ENCODE assay signal across 27 cellular contexts in genomic region chr4:102506523-102506922, GRCh38. TPM values are rescaled to one million over a fixed set of nuclear protein-coding genes. Genes with fewer than 3 reads are reported as not detected.
DNase-seq lines count a peak whose midpoint lies in the region; ATAC-seq lines count a peak whose summit lies in the region.
"Had no signal": no experiment of that assay in that cellular context is flagged by ENCODE, and none has a peak within 500 bp of the region (broad histone marks: within the 10 kb centered on the region; RNA-seq: fewer than 3 reads in every experiment).

No MANE protein-coding gene starts in this region.

- H3K23ac ChIP-seq in mesenchymal stem cell (ENCODE audit: low read length in 2 of 2): no peak overlapping the region

- no peak overlapping the region for H2AK5ac ChIP-seq in mesenchymal stem cell (ENCODE audit: low read length, severe bottlenecking)

- no peaks in the 10 kb centered on the region for H3K27me3 Mint-ChIP-seq in activated naive CD4-positive, alpha-beta T cell treated with anti-CD3 and anti-CD28 coated beads, Interleukin-2, amount 50 U/mL, for 24 hours
- no peaks in the 10 kb centered on the region for H3K27me3 Mint-ChIP-seq in activated T-helper 17 cell treated with anti-CD3 and anti-CD28 coated beads, Interleukin-2, amount 50 U/mL, for 72 hours
- no peaks in the 10 kb centered on the region for H3K27me3 Mint-ChIP-seq in T-helper 2 cell treated with Interferon-gamma antibody and Interleukin-4, amounts not matched to agents 5 μg/mL and 100 μg/mL, for 36 hours (ENCODE audit: low read depth)
- H3K27me3 Mint-ChIP-seq in activated CD8-positive, alpha-beta memory T cell treated with anti-CD3 and anti-CD28 coated beads, Interleukin-2, amount 10 ng/mL, durations not matched to agents 7 days and 5 days: no peaks in the 10 kb centered on the region
- H3K27me3 Mint-ChIP-seq: activated CD4-positive, alpha-beta memory T cell treated with anti-CD3 and anti-CD28 coated beads for 36 hours; T-helper 17 cell had no signal

- H2BK12ac ChIP-seq in mesenchymal stem cell (ENCODE audit: low read length in 2 of 2): no peak overlapping the region

- no peak overlapping the region for H3K4me2 ChIP-seq in mesenchymal stem cell (ENCODE audit: low read length, poor library complexity, severe bottlenecking)
- H3K4me2 ChIP-seq: PC-9 had no signal

- peak overlapping the region; percentile 47 for H3K9ac ChIP-seq in mesenchymal stem cell (ENCODE audit: low read length)
- H3K9ac ChIP-seq: KMS-11 had no signal

- H3K18ac ChIP-seq in mesenchymal stem cell (ENCODE audit: low read depth in 1 of 2, low read length in 2 of 2): no peak overlapping the region

- H3K4me3 ChIP-seq in mesenchymal stem cell (ENCODE audit: insufficient read depth in 1 of 2, low read depth in 1 of 2, low read length in 2 of 2): no peak overlapping the region
- H3K4me3 ChIP-seq: gastrocnemius medialis, HAP-1, lower lobe of right lung, ovary, PC-9, vagina had no signal

- H3K79me1 ChIP-seq in mesenchymal stem cell (replicated peaks; ENCODE audit: low read length, poor library complexity, severe bottlenecking): peaks cover 10% of the 10 kb centered on the region

- H3K36me3 ChIP-seq in mesenchymal stem cell (ENCODE audit: control insufficient read depth in 1 of 2, insufficient read depth in 2 of 2, low read depth in 1 of 2, low read length in 2 of 2): no peaks in the 10 kb centered on the region
- H3K36me3 ChIP-seq: gastrocnemius medialis, HAP-1, lower lobe of right lung, ovary, vagina had no signal

- peak overlapping the region; percentile 59 for H3K27ac Mint-ChIP-seq in activated naive CD4-positive, alpha-beta T cell treated with anti-CD3 and anti-CD28 coated beads, Interleukin-2, amount 50 U/mL, for 24 hours
- no peak overlapping the region for H3K27ac Mint-ChIP-seq in activated T-helper 17 cell treated with anti-CD3 and anti-CD28 coated beads, Interleukin-2, amount 50 U/mL, for 72 hours
- no peak overlapping the region for H3K27ac Mint-ChIP-seq in T-helper 2 cell treated with Interferon-gamma antibody and Interleukin-4, amounts not matched to agents 5 μg/mL and 100 μg/mL, for 36 hours
- H3K27ac Mint-ChIP-seq in activated CD8-positive, alpha-beta memory T cell treated with anti-CD3 and anti-CD28 coated beads, Interleukin-2, amount 10 ng/mL, durations not matched to agents 7 days and 5 days: no peak overlapping the region
- H3K27ac Mint-ChIP-seq: activated CD4-positive, alpha-beta memory T cell treated with anti-CD3 and anti-CD28 coated beads for 36 hours; nephron; T-helper 17 cell had no signal

- no peak overlapping the region for H3K27ac ChIP-seq in mesenchymal stem cell (ENCODE audit: low read length, poor library complexity, severe bottlenecking)
- H3K27ac ChIP-seq: gastrocnemius medialis, KMS-11, lower lobe of right lung, ovary, PC-9, vagina had no signal

- H3K36me3 Mint-ChIP-seq in activated naive CD4-positive, alpha-beta T cell treated with anti-CD3 and anti-CD28 coated beads, Interleukin-2, amount 50 U/mL, for 24 hours: peaks cover 52% of the 10 kb centered on the region
- peaks cover 86% of the 10 kb centered on the region for H3K36me3 Mint-ChIP-seq in activated T-helper 17 cell treated with anti-CD3 and anti-CD28 coated beads, Interleukin-2, amount 50 U/mL, for 72 hours (ENCODE audit: low read depth)
- H3K36me3 Mint-ChIP-seq in T-helper 2 cell treated with Interferon-gamma antibody and Interleukin-4, amounts not matched to agents 5 μg/mL and 100 μg/mL, for 36 hours (ENCODE audit: low read depth): peaks cover 37% of the 10 kb centered on the region
- peaks cover 47% of the 10 kb centered on the region for H3K36me3 Mint-ChIP-seq in activated CD8-positive, alpha-beta memory T cell treated with anti-CD3 and anti-CD28 coated beads, Interleukin-2, amount 10 ng/mL, durations not matched to agents 7 days and 5 days

- H3K9me3 ChIP-seq in mesenchymal stem cell (ENCODE audit: control insufficient read depth, low read length): no peaks in the 10 kb centered on the region
- H3K9me3 ChIP-seq: gastrocnemius medialis, HAP-1, lower lobe of right lung, ovary, vagina had no signal

- no peak overlapping the region for H2BK120ac ChIP-seq in mesenchymal stem cell (ENCODE audit: low read depth, low read length)

- no peak for ATAC-seq in activated T-helper 17 cell treated with anti-CD3 and anti-CD28 coated beads, Interleukin-2, amount 50 U/mL, for 72 hours (replicated peaks)
- ATAC-seq in activated CD8-positive, alpha-beta memory T cell treated with anti-CD3 and anti-CD28 coated beads, Interleukin-2, amount 10 ng/mL, durations not matched to agents 7 days and 5 days: no peak
- no peak for ATAC-seq in HG03442 (IDR thresholded peaks at IDR 0.05; ENCODE audit: unreplicated experiment)
- ATAC-seq: activated CD4-positive, CD25-positive, alpha-beta regulatory T cell treated with anti-CD3 and anti-CD28 coated beads, Interleukin-2, amount 50 U/mL, for 24 hours; gastrocnemius medialis; lower lobe of right lung; Right ventricle myocardium inferior; SK-N-SH treated with all-trans-retinoic acid at 6 μM for 48 hours; T-helper 17 cell had no signal

- H4K91ac ChIP-seq in mesenchymal stem cell (ENCODE audit: low read length): no peak overlapping the region

- H3K4me1 ChIP-seq in mesenchymal stem cell (ENCODE audit: control insufficient read depth, insufficient read depth, low read depth, low read length): no peaks in the 10 kb centered on the region

- CTCF ChIA-PET in activated CD8-positive, alpha-beta memory T cell treated with anti-CD3 and anti-CD28 coated beads, Interleukin-2, amount 10 ng/mL, durations not matched to agents 7 days and 5 days (lab: Charles Lee): no interaction called here

- H3K9me3 Mint-ChIP-seq in activated naive CD4-positive, alpha-beta T cell treated with anti-CD3 and anti-CD28 coated beads, Interleukin-2, amount 50 U/mL, for 24 hours: no peaks in the 10 kb centered on the region
- H3K9me3 Mint-ChIP-seq in activated T-helper 17 cell treated with anti-CD3 and anti-CD28 coated beads, Interleukin-2, amount 50 U/mL, for 72 hours: no peaks in the 10 kb centered on the region
- no peaks in the 10 kb centered on the region for H3K9me3 Mint-ChIP-seq in T-helper 2 cell treated with Interferon-gamma antibody and Interleukin-4, amounts not matched to agents 5 μg/mL and 100 μg/mL, for 36 hours
- H3K9me3 Mint-ChIP-seq in activated CD8-positive, alpha-beta memory T cell treated with anti-CD3 and anti-CD28 coated beads, Interleukin-2, amount 10 ng/mL, durations not matched to agents 7 days and 5 days (ENCODE audit: low read depth): no peaks in the 10 kb centered on the region
- H3K9me3 Mint-ChIP-seq: activated CD4-positive, alpha-beta memory T cell treated with anti-CD3 and anti-CD28 coated beads for 36 hours; nephron had no signal

- H3K27me3 ChIP-seq in mesenchymal stem cell (ENCODE audit: control insufficient read depth in 1 of 2, insufficient read depth in 1 of 2, low read length in 2 of 2): no peaks in the 10 kb centered on the region
- H3K27me3 ChIP-seq: gastrocnemius medialis, ovary, vagina had no signal

- H3K4ac ChIP-seq in mesenchymal stem cell (ENCODE audit: low read depth in 1 of 2, low read length in 2 of 2): no peak overlapping the region

- no peak overlapping the region for H2BK15ac ChIP-seq in mesenchymal stem cell (ENCODE audit: low read depth, poor library complexity, severe bottlenecking)

- H3K14ac ChIP-seq in mesenchymal stem cell (ENCODE audit: low read length in 2 of 2): no peak overlapping the region

- H3K4me3 Mint-ChIP-seq in activated naive CD4-positive, alpha-beta T cell treated with anti-CD3 and anti-CD28 coated beads, Interleukin-2, amount 50 U/mL, for 24 hours: peak overlapping the region; percentile 80
- peak overlapping the region; percentile 37 for H3K4me3 Mint-ChIP-seq in activated T-helper 17 cell treated with anti-CD3 and anti-CD28 coated beads, Interleukin-2, amount 50 U/mL, for 72 hours
- H3K4me3 Mint-ChIP-seq in T-helper 2 cell treated with Interferon-gamma antibody and Interleukin-4, amounts not matched to agents 5 μg/mL and 100 μg/mL, for 36 hours: no peak overlapping the region
- no peak overlapping the region for H3K4me3 Mint-ChIP-seq in activated CD8-positive, alpha-beta memory T cell treated with anti-CD3 and anti-CD28 coated beads, Interleukin-2, amount 10 ng/mL, durations not matched to agents 7 days and 5 days
- H3K4me3 Mint-ChIP-seq: activated CD4-positive, alpha-beta memory T cell treated with anti-CD3 and anti-CD28 coated beads for 36 hours; nephron had no signal

- no peak overlapping the region for H2AFZ ChIP-seq in mesenchymal stem cell (ENCODE audit: low read depth, low read length)
- H2AFZ ChIP-seq: PC-9 had no signal

- DNase-seq in activated naive CD4-positive, alpha-beta T cell (lab: John Stamatoyannopoulos, UW): no peak
- DNase-seq in mesenchymal stem cell (no peak), NCI-H510A (lab: John Stamatoyannopoulos, UW) (no peak)
- no peak for DNase-seq in T-helper 2 cell treated with Interferon-gamma antibody and Interleukin-4, amounts not matched to agents 5 μg/mL and 100 μg/mL, for 36 hours (ENCODE audit: low spot score)
- no peak for DNase-seq in activated CD8-positive, alpha-beta memory T cell treated with anti-CD3 and anti-CD28 coated beads, Interleukin-2, amount 10 ng/mL, durations not matched to agents 7 days and 5 days
- DNase-seq: activated CD4-positive, alpha-beta memory T cell treated with anti-CD3 and anti-CD28 coated beads for 36 hours; COR-L47; gastrocnemius medialis; lower lobe of right lung; NCI-H1417; NCI-H2029; NCI-H526; NK-92 treated with Interleukin-12 subunit alpha and Interleukin-12 subunit beta, amount 100 ng/mL, for 24 hours; ovary; PC-9; stimulated activated naive CD4-positive, alpha-beta T cell treated with Interleukin-2 at 50 U/mL for 16 hours; T-helper 17 cell had no signal

- H2BK5ac ChIP-seq in mesenchymal stem cell (ENCODE audit: low read depth, low read length, poor library complexity, severe bottlenecking): no peak overlapping the region

- H4K8ac ChIP-seq in mesenchymal stem cell (ENCODE audit: low read length): no peak overlapping the region

- 92% methylated on average over 1 of the region's 1 CpG for WGBS in mesenchymal stem cell

- peaks cover 58% of the 10 kb centered on the region for H3K4me1 Mint-ChIP-seq in activated naive CD4-positive, alpha-beta T cell treated with anti-CD3 and anti-CD28 coated beads, Interleukin-2, amount 50 U/mL, for 24 hours
- peaks cover 53% of the 10 kb centered on the region for H3K4me1 Mint-ChIP-seq in activated T-helper 17 cell treated with anti-CD3 and anti-CD28 coated beads, Interleukin-2, amount 50 U/mL, for 72 hours
- H3K4me1 Mint-ChIP-seq in T-helper 2 cell treated with Interferon-gamma antibody and Interleukin-4, amounts not matched to agents 5 μg/mL and 100 μg/mL, for 36 hours (ENCODE audit: low read depth): peaks cover 49% of the 10 kb centered on the region
- peaks cover 48% of the 10 kb centered on the region for H3K4me1 Mint-ChIP-seq in activated CD8-positive, alpha-beta memory T cell treated with anti-CD3 and anti-CD28 coated beads, Interleukin-2, amount 10 ng/mL, durations not matched to agents 7 days and 5 days

RNA-seq across cellular contexts. Expression of gene NFKB1, which starts 5.4 kb away (rescaled TPM):
- 100 to 1,000 TPM; 103 to 110 TPM for total RNA-seq in activated T-helper 17 cell treated with anti-CD3 and anti-CD28 coated beads, Interleukin-2, amount 50 U/mL, for 72 hours
- polyA plus RNA-seq in mesenchymal stem cell (2013, experiment 1 of 2): 15.1 TPM
- 15.8 TPM for polyA plus RNA-seq in mesenchymal stem cell (2013, experiment 2 of 2)
- 100 to 1,000 TPM in 1 of 2 experiments, 10 to 100 TPM in 1; 92.3 to 110 TPM for total RNA-seq in activated CD8-positive, alpha-beta memory T cell treated with anti-CD3 and anti-CD28 coated beads, Interleukin-2, amount 10 ng/mL, durations not matched to agents 7 days and 5 days

Comparison
In these comparisons a context has a peak if more than half of its experiments do, and no peak if none do; other contexts are left out.
1. H3K4me3 Mint-ChIP-seq: peak in activated naive CD4-positive, alpha-beta T cell treated with anti-CD3 and anti-CD28 coated beads, Interleukin-2, amount 50 U/mL, for 24 hours (single experiment) and activated T-helper 17 cell treated with anti-CD3 and anti-CD28 coated beads, Interleukin-2, amount 50 U/mL, for 72 hours (single experiment); none in T-helper 2 cell treated with Interferon-gamma antibody and Interleukin-4, amounts not matched to agents 5 μg/mL and 100 μg/mL, for 36 hours (single experiment) and activated CD8-positive, alpha-beta memory T cell treated with anti-CD3 and anti-CD28 coated beads, Interleukin-2, amount 10 ng/mL, durations not matched to agents 7 days and 5 days (single experiment).